Comparison of ENCODE assay signal across 27 cellular contexts in genomic region chr1:91138959-91139358, GRCh38.
"Had no signal": no experiment of that assay in that cellular context is flagged by ENCODE, and none has a peak within 500 bp of the region (broad histone marks: within the 10 kb centered on the region; RNA-seq: fewer than 3 reads in every experiment).

No MANE protein-coding gene starts in this region.

- H3K79me2 ChIP-seq: parathyroid adenoma had no signal

- H3K27me3 ChIP-seq: dorsolateral prefrontal cortex, gastrocnemius medialis, neural progenitor cell, testis, tibial artery had no signal

- H3K4me3 Mint-ChIP-seq: mesothelial cell of epicardium; naive B cell; natural killer cell treated with Interleukin-12 subunit alpha and Interleukin-12 subunit beta and Interleukin-15 and Interleukin-18, amount 100 ng/mL, for 72 hours; neural progenitor cell; stimulated activated memory B cell treated with anti-CD40 and anti-IgM and Interleukin-4, amounts not matched to agents 10 μg/mL and 1 μg/mL and 100 μg/mL, for 72 hours; type B pancreatic cell had no signal

- H3K9ac ChIP-seq: neural progenitor cell, parathyroid adenoma had no signal

- H3K36me3 Mint-ChIP-seq: mesothelial cell of epicardium; naive B cell; natural killer cell treated with Interleukin-12 subunit alpha and Interleukin-12 subunit beta and Interleukin-15 and Interleukin-18, amount 100 ng/mL, for 72 hours; neural progenitor cell; stimulated activated memory B cell treated with anti-CD40 and anti-IgM and Interleukin-4, amounts not matched to agents 10 μg/mL and 1 μg/mL and 100 μg/mL, for 72 hours; type B pancreatic cell had no signal

- H3K27ac ChIP-seq: dorsolateral prefrontal cortex, epithelial cell of prostate, gastrocnemius medialis, neural progenitor cell, parathyroid adenoma, testis, tibial artery had no signal

- H3K4me1 Mint-ChIP-seq: mesothelial cell of epicardium; naive B cell; stimulated activated memory B cell treated with anti-CD40 and anti-IgM and Interleukin-4, amounts not matched to agents 10 μg/mL and 1 μg/mL and 100 μg/mL, for 72 hours had no signal

- H3K4me2 ChIP-seq: neural progenitor cell, smooth muscle cell had no signal

- H3K36me3 ChIP-seq: gastrocnemius medialis, neural progenitor cell, tibial artery had no signal

- H3K4me1 ChIP-seq: gastrocnemius medialis, parathyroid adenoma, testis, tibial artery had no signal

- H3K4me3 ChIP-seq: dorsolateral prefrontal cortex, gastrocnemius medialis, mucosa of descending colon, neural progenitor cell, smooth muscle cell, testis, tibial artery had no signal

- H3K9me3 Mint-ChIP-seq: naive B cell; natural killer cell treated with Interleukin-12 subunit alpha and Interleukin-12 subunit beta and Interleukin-15 and Interleukin-18, amount 100 ng/mL, for 72 hours; stimulated activated memory B cell treated with anti-CD40 and anti-IgM and Interleukin-4, amounts not matched to agents 10 μg/mL and 1 μg/mL and 100 μg/mL, for 72 hours; type B pancreatic cell had no signal

- H3K9me3 ChIP-seq: gastrocnemius medialis, mucosa of descending colon, testis, tibial artery had no signal

- H3K27me3 Mint-ChIP-seq: progenitor cell of endocrine pancreas; stimulated activated memory B cell treated with anti-CD40 and anti-IgM and Interleukin-4, amounts not matched to agents 10 μg/mL and 1 μg/mL and 100 μg/mL, for 72 hours; type B pancreatic cell had no signal

- H3K27ac Mint-ChIP-seq: mesothelial cell of epicardium; natural killer cell treated with Interleukin-12 subunit alpha and Interleukin-12 subunit beta and Interleukin-15 and Interleukin-18, amount 100 ng/mL, for 72 hours; neural progenitor cell; progenitor cell of endocrine pancreas; stimulated activated memory B cell treated with anti-CD40 and anti-IgM and Interleukin-4, amounts not matched to agents 10 μg/mL and 1 μg/mL and 100 μg/mL, for 72 hours; type B pancreatic cell had no signal

- DNase-seq: dorsolateral prefrontal cortex; effector CD4-positive, alpha-beta T cell; foreskin fibroblast; gastrocnemius medialis; head of caudate nucleus; kidney; mesenchymal stem cell; mucosa of descending colon; naive B cell; stimulated activated CD4-positive, alpha-beta T cell treated with anti-CD3 and anti-CD28 coated beads, Interleukin-2, amount 100 ng/mL, for 24 hours; stimulated activated CD4-positive, alpha-beta T cell treated with anti-CD3 and anti-CD28 coated beads, Interleukin-4, amount 100 ng/mL, for 24 hours; stimulated activated naive CD8-positive, alpha-beta T cell treated with anti-CD3 and anti-CD28 coated beads, Interleukin-15, Interleukin-2, amounts not matched to agents 100 U/mL and 50 U/mL, for 24 hours; substantia nigra; testis; tibial artery had no signal

- H2AFZ ChIP-seq: neural progenitor cell, parathyroid adenoma had no signal

- ATAC-seq: esophagus mucosa; gastrocnemius medialis; left lobe of liver; mucosa of descending colon; natural killer cell treated with Interleukin-12 subunit alpha and Interleukin-12 subunit beta and Interleukin-15 and Interleukin-18, amount 100 ng/mL, for 72 hours; sciatic nerve; stimulated activated memory B cell treated with anti-CD40 and anti-IgM and Interleukin-4, amounts not matched to agents 10 μg/mL and 1 μg/mL and 100 μg/mL, for 72 hours; stimulated activated naive CD8-positive, alpha-beta T cell treated with anti-CD3 and anti-CD28 coated beads, Interleukin-15, Interleukin-2, amounts not matched to agents 100 U/mL and 50 U/mL, for 24 hours had no signal
